Comparison of ENCODE assay signal across 8 cellular contexts in genomic region chr7:84194484-84195260, GRCh38. TPM values are rescaled to one million over a fixed set of nuclear protein-coding genes. Genes with fewer than 3 reads are reported as not detected.
A peak's percentile ranks its signal among the peaks of the same experiment; 100 is the strongest.
DNase-seq lines count a peak whose midpoint lies in the region; ATAC-seq and TF ChIP-seq lines count a peak whose summit lies in the region.

TSS of gene SEMA3A (minus strand) at chr7:84194789. CDS start at chr7:84194586, 203 bp downstream.

- no peaks in the 10 kb centered on the region for H3K27me3 ChIP-seq in CD4-positive, CD25-positive, alpha-beta regulatory T cell (ENCODE audit: control insufficient read depth, insufficient read depth, low read length)
- H3K27me3 ChIP-seq in HCT116 (ENCODE audit: insufficient read depth, low read length) (no peaks in the 10 kb centered on the region), brain microvascular endothelial cell (replicated peaks) (no peaks in the 10 kb centered on the region), iPS DF 6.9 (ENCODE audit: control insufficient read depth, insufficient read depth, low read length) (no peaks in the 10 kb centered on the region)

- H3K36me3 Mint-ChIP-seq in CD4-positive, CD25-positive, alpha-beta regulatory T cell = no peaks in the 10 kb centered on the region

- H3K27me3 Mint-ChIP-seq in CD4-positive, CD25-positive, alpha-beta regulatory T cell = no peaks in the 10 kb centered on the region

- RAD21 ChIA-PET in HCT116 (lab: Charles Lee; ENCODE audit: low non-redundant PET in 1 of 2, low total read pairs in 2 of 2, uncharacterized antibody in 2 of 2, unreplicated experiment in 2 of 2) = interaction anchor here (0.5 to 1.0 kb wide), 2 partner anchors 8 to 215 kb away, joined by 4 read pairs; no protein-coding TSS in a partner anchor

- TSS peak; percentile 74 for BruUV-seq in HCT116 (replicated peaks; lab: Mats Ljungman, UMichigan)

- in situ Hi-C loops in brain microvascular endothelial cell (cut with HindIII; ENCODE audit: low pct_ligation_motif_present, low sequenced_read_pairs) = no loop called here

- no peak within 1 kb of the TSS for H3K27ac ChIP-seq in CD4-positive, CD25-positive, alpha-beta regulatory T cell (ENCODE audit: insufficient read depth, low read length, poor library complexity, severe bottlenecking)
- H3K27ac ChIP-seq in HCT116 (ENCODE audit: low read depth, low read length) (peak within 1 kb of the TSS; percentile 43), brain microvascular endothelial cell (peak within 1 kb of the TSS; percentile 61), iPS DF 6.9 (ENCODE audit: low read length) (no peak within 1 kb of the TSS)

- peak within 1 kb of the TSS; percentile 61 for H3K4me3 ChIP-seq in CD4-positive, CD25-positive, alpha-beta regulatory T cell (ENCODE audit: low read depth, low read length)
- H3K4me3 ChIP-seq in HCT116 (replicated peaks in 1 of 2; ENCODE audit: low read depth in 1 of 2, low read length in 2 of 2) (peak within 1 kb of the TSS; percentile 52 to 67), brain microvascular endothelial cell (ENCODE audit: low read depth, low read length) (peak within 1 kb of the TSS; percentile 63), iPS DF 6.9 (ENCODE audit: low read length) (peak within 1 kb of the TSS; percentile 50; the same call in 1 of the 2 replicates)

- peaks cover 0 to 26% (median 4%) of the 10 kb centered on the region in 4 donors for H3K4me1 Mint-ChIP-seq in CD4-positive, CD25-positive, alpha-beta regulatory T cell

- TF ChIP-seq POLR2A in HCT116 (IDR thresholded peaks at IDR 0.05; ENCODE audit: borderline replicate concordance, extremely low read depth, insufficient read depth, insufficient read length) = no peak

- CTCF ChIA-PET in HCT116 (lab: Charles Lee) = interaction anchor here (0.6 to 1.5 kb wide), 3 partner anchors 105 to 261 kb away, joined by 3 to 5 read pairs (median 3); no protein-coding TSS in a partner anchor

- H3K9me3 Mint-ChIP-seq in CD4-positive, CD25-positive, alpha-beta regulatory T cell = peaks cover 0 to 3% (median 0%) of the 10 kb centered on the region in 7 donors

- H3K36me3 ChIP-seq in CD4-positive, CD25-positive, alpha-beta regulatory T cell (ENCODE audit: control insufficient read depth, insufficient read depth, low read length) = no peaks in the 10 kb centered on the region
- H3K36me3 ChIP-seq in HCT116 (ENCODE audit: control insufficient read depth in 1 of 2, insufficient read depth in 2 of 2, low read length in 2 of 2) (no peaks in the 10 kb centered on the region), brain microvascular endothelial cell (replicated peaks) (no peaks in the 10 kb centered on the region), iPS DF 6.9 (ENCODE audit: control insufficient read depth, insufficient read depth, low read length) (no peaks in the 10 kb centered on the region)

- peak within 1 kb of the TSS; percentile 68 to 93 (median 80) for H3K4me3 Mint-ChIP-seq in CD4-positive, CD25-positive, alpha-beta regulatory T cell

- intact Hi-C loops in HCT116 (cut with micrococcal nuclease) = no loop called here

- POLR2A ChIA-PET in HCT116 (lab: Charles Lee) = interaction anchor here (0.7 to 1.6 kb wide), 3 partner anchors 7 to 543 kb away, joined by 3 to 4 read pairs (median 3); no protein-coding TSS in a partner anchor

- peak within 1 kb of the TSS; percentile 90 for H2AFZ ChIP-seq in HCT116 (ENCODE audit: low read depth, low read length, poor library complexity, severe bottlenecking)

- peak in 1 of 2 donors; percentile 31 for ATAC-seq in CD4-positive, CD25-positive, alpha-beta regulatory T cell (ENCODE audit: low read depth in 2 of 2)
- ATAC-seq in HCT116 (peak; percentile 71), HG02970 (IDR thresholded peaks at IDR 0.05; ENCODE audit: low FRiP score, unreplicated experiment) (no peak)

- H4K20me1 ChIP-seq in HCT116 (ENCODE audit: insufficient read depth) = no peaks in the 10 kb centered on the region

- no peaks in the 10 kb centered on the region for H3K9me3 ChIP-seq in CD4-positive, CD25-positive, alpha-beta regulatory T cell (ENCODE audit: control insufficient read depth in 2 of 2, low read length in 2 of 2)
- H3K9me3 ChIP-seq in HCT116 (ENCODE audit: control insufficient read depth in 1 of 2, insufficient read depth in 1 of 2, low read depth in 1 of 2, low read length in 2 of 2) (no peaks in the 10 kb centered on the region), iPS DF 6.9 (ENCODE audit: control insufficient read depth, insufficient read depth, low read length) (no peaks in the 10 kb centered on the region)

- H3K9ac ChIP-seq in HCT116 (ENCODE audit: low read length) = peak within 1 kb of the TSS; percentile 58

- peak within 1 kb of the TSS; percentile 21 to 90 (median 23) for H3K27ac Mint-ChIP-seq in CD4-positive, CD25-positive, alpha-beta regulatory T cell

- no CpG with 5 or more reads among the region's 15 CpGs for WGBS in iPS DF 6.9 (ENCODE audit: insufficient coverage, insufficient read length)

- H3K4me2 ChIP-seq in HCT116 (ENCODE audit: low read length) = peak within 1 kb of the TSS; percentile 82

- peak in 2 of 3 donors; percentile 14 to 32 for DNase-seq in CD4-positive, CD25-positive, alpha-beta regulatory T cell
- peak; percentile 48 for DNase-seq in HCT116 (ENCODE audit: low read depth, low spot score)
- peak; percentile 85 for DNase-seq in OCI-M1 (lab: John Stamatoyannopoulos, UW)
- peak; percentile 78 for DNase-seq in brain microvascular endothelial cell
- DNase-seq in iPS DF 6.9 (ENCODE audit: low read depth, low spot score) = no peak
- DNase-seq in renal cortical epithelial cell (ENCODE audit: low read depth) = peak; percentile 60
- DNase-seq in NCI-H1436 (lab: John Stamatoyannopoulos, UW) = no peak

- 0 out of 2 replicates have a peak, but pooled peaks have one; percentile 15 for TF ChIP-seq RAD21 in HCT116 (IDR thresholded peaks at IDR 0.05; ENCODE audit: low read depth)

- no peaks in the 10 kb centered on the region for H3K4me1 ChIP-seq in CD4-positive, CD25-positive, alpha-beta regulatory T cell (ENCODE audit: control insufficient read depth, insufficient read depth, low read length, poor library complexity, severe bottlenecking)
- H3K4me1 ChIP-seq in HCT116 (ENCODE audit: control insufficient read depth in 1 of 2, insufficient read depth in 2 of 2, low read length in 2 of 2) (peaks cover 7 to 27% of the 10 kb centered on the region in 2 experiments; a peak in 3 of 4 replicates), iPS DF 6.9 (ENCODE audit: control insufficient read depth, insufficient read depth, low read length) (no peaks in the 10 kb centered on the region)

- TF ChIP-seq CTCF in HCT116 (IDR thresholded peaks at IDR 0.05 in 2 of 3, conservative IDR thresholded peaks at IDR 0.05 in 1 of 3; ENCODE audit: borderline replicate concordance in 1 of 3, insufficient read depth in 1 of 3, low read depth in 2 of 3, low read length in 2 of 3) (no peak; a peak in 1 of 6 replicates), brain microvascular endothelial cell (IDR thresholded peaks at IDR 0.05; ENCODE audit: low read depth, low read length, missing control alignments) (peak; percentile 6)

- H3K79me2 ChIP-seq in HCT116 (ENCODE audit: insufficient read depth, low read length) = no peaks in the 10 kb centered on the region; the same call in 1 of the 2 replicates

- no peaks in the 10 kb centered on the region for H3K9me2 ChIP-seq in HCT116 (ENCODE audit: insufficient read depth)

TF ChIP-seq in HCT116, 20 proteins besides CTCF, POLR2A, EP300 and RAD21:
- TF ChIP-seq JUND (IDR thresholded peaks at IDR 0.05) = peak; percentile 26; the same call in 1 of the 2 replicates
- 0 out of 2 replicates have a peak, but pooled peaks have one; percentile 13 for TF ChIP-seq SP1 (IDR thresholded peaks at IDR 0.05; ENCODE audit: low read depth)
- TF ChIP-seq EZH2phosphoT487 (IDR thresholded peaks at IDR 0.05; ENCODE audit: borderline replicate concordance) = no peak
- TF ChIP-seq ZNF274 (IDR thresholded peaks at IDR 0.05; ENCODE audit: low read depth, low read length) = no peak
- TF ChIP-seq CBX3 (IDR thresholded peaks at IDR 0.05; ENCODE audit: low read depth) = 0 out of 2 replicates have a peak, but pooled peaks have one; percentile 33
- TF ChIP-seq ZFX (IDR thresholded peaks at IDR 0.05) = no peak
- TF ChIP-seq, protein P1, sequence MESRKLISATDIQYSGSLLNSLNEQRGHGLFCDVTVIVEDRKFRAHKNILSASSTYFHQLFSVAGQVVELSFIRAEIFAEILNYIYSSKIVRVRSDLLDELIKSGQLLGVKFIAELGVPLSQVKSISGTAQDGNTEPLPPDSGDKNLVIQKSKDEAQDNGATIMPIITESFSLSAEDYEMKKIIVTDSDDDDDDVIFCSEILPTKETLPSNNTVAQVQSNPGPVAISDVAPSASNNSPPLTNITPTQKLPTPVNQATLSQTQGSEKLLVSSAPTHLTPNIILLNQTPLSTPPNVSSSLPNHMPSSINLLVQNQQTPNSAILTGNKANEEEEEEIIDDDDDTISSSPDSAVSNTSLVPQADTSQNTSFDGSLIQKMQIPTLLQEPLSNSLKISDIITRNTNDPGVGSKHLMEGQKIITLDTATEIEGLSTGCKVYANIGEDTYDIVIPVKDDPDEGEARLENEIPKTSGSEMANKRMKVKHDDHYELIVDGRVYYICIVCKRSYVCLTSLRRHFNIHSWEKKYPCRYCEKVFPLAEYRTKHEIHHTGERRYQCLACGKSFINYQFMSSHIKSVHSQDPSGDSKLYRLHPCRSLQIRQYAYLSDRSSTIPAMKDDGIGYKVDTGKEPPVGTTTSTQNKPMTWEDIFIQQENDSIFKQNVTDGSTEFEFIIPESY (IDR thresholded peaks at IDR 0.05; ENCODE audit: extremely low read depth, insufficient replicate concordance, low read length) = no peak
- TF ChIP-seq SIN3A (IDR thresholded peaks at IDR 0.05; ENCODE audit: low read depth) = no peak
- TF ChIP-seq TCF7L2 (IDR thresholded peaks at IDR 0.05; ENCODE audit: borderline replicate concordance, extremely low read depth, insufficient read depth, insufficient read length) = peak; percentile 42
- no peak for TF ChIP-seq ELF1 (IDR thresholded peaks at IDR 0.05; ENCODE audit: borderline replicate concordance, low read depth)
- TF ChIP-seq MAX (IDR thresholded peaks at IDR 0.05) = no peak
TF ChIP-seq in HCT116: peak in this region for 4.

RNA-seq across cellular contexts. Expression of gene SEMA3A, which starts in this region (rescaled TPM):
- total RNA-seq in CD4-positive, CD25-positive, alpha-beta regulatory T cell = not detected
- polyA plus RNA-seq in CD4-positive, CD25-positive, alpha-beta regulatory T cell = not detected
- total RNA-seq in HCT116 (2021; ENCODE audit: unreplicated experiment) (14.2 TPM), renal cortical epithelial cell (7.1 and 16.0 TPM in 2 replicates)
- 3.7 TPM in 2 replicates for polyA plus RNA-seq in HCT116 (2012)

Comparison
In these comparisons a context has a peak if more than half of its experiments do, and no peak if none do; other contexts are left out.
1. Peak in DNase-seq and H3K4me3 ChIP-seq in CD4-positive, CD25-positive, alpha-beta regulatory T cell; RNA of the gene not detected or under 1 TPM.
2. DNase-seq: peak in HCT116 (single experiment), OCI-M1 (single experiment), brain microvascular endothelial cell (single experiment) and renal cortical epithelial cell (single experiment); none in iPS DF 6.9 (single experiment) and NCI-H1436 (single experiment).
3. H3K27ac ChIP-seq: peak in HCT116 (single experiment) and brain microvascular endothelial cell (single experiment); none in CD4-positive, CD25-positive, alpha-beta regulatory T cell (single experiment) and iPS DF 6.9 (single experiment).
4. Peak in every context shown above with its lines, with median percentiles within 50 percentile points of each other: H3K4me3 ChIP-seq.